10 cellular contexts compared by ENCODE assay signal in the genomic region with DNA sequence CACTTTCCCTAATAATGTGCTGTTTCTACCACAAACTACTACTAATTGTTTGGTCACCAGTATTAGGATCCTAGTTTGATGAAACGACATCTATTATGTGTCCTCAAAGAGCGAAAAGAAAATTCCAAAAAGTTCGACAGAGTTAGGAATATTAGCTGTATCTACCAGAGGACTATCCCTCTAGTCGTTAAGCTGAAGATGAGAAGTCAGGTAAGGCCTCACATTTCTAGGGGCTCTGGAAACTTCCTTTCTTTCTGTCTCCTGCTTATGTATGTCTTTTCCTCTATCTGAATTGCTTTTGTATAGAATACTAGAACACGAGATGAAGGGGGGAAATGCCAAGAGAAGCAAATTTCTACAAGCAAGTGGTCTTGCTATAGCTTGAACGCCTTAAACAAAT. TPM values are rescaled to one million over a fixed set of nuclear protein-coding genes. Genes with fewer than 3 reads are reported as not detected.
DNase-seq lines count a peak whose midpoint lies in the region; ATAC-seq and TF ChIP-seq lines count a peak whose summit lies in the region.
"Had no signal": no experiment of that assay in that cellular context is flagged by ENCODE, and none has a peak within 500 bp of the region (broad histone marks: within the 10 kb centered on the region; RNA-seq: fewer than 3 reads in every experiment).

No MANE protein-coding gene starts in this region.

- intact Hi-C loops in dendritic cell treated with granulocyte-macrophage colony-stimulating factor and Interleukin-4, amounts not matched to agents 40 ng/mL and 50 ng/mL, for 4 days (cut with micrococcal nuclease) = loop anchor here (5.0 to 10.0 kb wide), 2 partner anchors 98 to 311 kb away; partner anchors contain the start of gene PSMD7
- intact Hi-C loops in natural killer cell (cut with micrococcal nuclease) = no loop called here
- intact Hi-C loops in sciatic nerve (cut with DNase I) = no loop called here

- peak overlapping the region; percentile 78 for H3K4me2 ChIP-seq in Loucy (ENCODE audit: low read depth, low read length, poor library complexity, severe bottlenecking)

- peak overlapping the region; percentile 91 for H3K9ac ChIP-seq in Loucy (ENCODE audit: low read depth, low read length, poor library complexity, severe bottlenecking)

- H3K27me3 Mint-ChIP-seq in dendritic cell treated with granulocyte-macrophage colony-stimulating factor and Interleukin-4, amounts not matched to agents 40 ng/mL and 50 ng/mL, for 4 days = peaks cover 14% of the 10 kb centered on the region
- no peaks in the 10 kb centered on the region for H3K27me3 Mint-ChIP-seq in natural killer cell (ENCODE audit: low read depth in 2 of 2)

- H2AFZ ChIP-seq in Loucy (ENCODE audit: low read length) = no peak overlapping the region

- no peaks in the 10 kb centered on the region for H3K9me3 Mint-ChIP-seq in dendritic cell treated with granulocyte-macrophage colony-stimulating factor and Interleukin-4, amounts not matched to agents 40 ng/mL and 50 ng/mL, for 4 days
- no peaks in the 10 kb centered on the region for H3K9me3 Mint-ChIP-seq in natural killer cell

- H3K9me3 ChIP-seq in BE2C (no peaks in the 10 kb centered on the region), Loucy (ENCODE audit: insufficient read depth, low read depth, low read length) (no peaks in the 10 kb centered on the region)

- no peak for ATAC-seq in natural killer cell
- ATAC-seq in sciatic nerve = no peak

- no peak overlapping the region for H3K27ac Mint-ChIP-seq in dendritic cell treated with granulocyte-macrophage colony-stimulating factor and Interleukin-4, amounts not matched to agents 40 ng/mL and 50 ng/mL, for 4 days
- peak overlapping the region; percentile 94 to 95 for H3K27ac Mint-ChIP-seq in natural killer cell

- peaks cover 39% of the 10 kb centered on the region for H4K20me1 ChIP-seq in Loucy (ENCODE audit: insufficient read depth, low read length, poor library complexity, severe bottlenecking)

- H3K36me3 ChIP-seq in BE2C = no peaks in the 10 kb centered on the region
- no peaks in the 10 kb centered on the region for H3K36me3 ChIP-seq in Loucy (ENCODE audit: insufficient read depth, low read length)

- H3K4me1 Mint-ChIP-seq in dendritic cell treated with granulocyte-macrophage colony-stimulating factor and Interleukin-4, amounts not matched to agents 40 ng/mL and 50 ng/mL, for 4 days (ENCODE audit: low read depth) = peaks cover 49% of the 10 kb centered on the region
- peaks cover 52 to 62% of the 10 kb centered on the region in 2 donors for H3K4me1 Mint-ChIP-seq in natural killer cell

- peaks cover 7% of the 10 kb centered on the region for H3K4me1 ChIP-seq in BE2C
- peaks cover 58% of the 10 kb centered on the region for H3K4me1 ChIP-seq in Loucy (ENCODE audit: insufficient read depth, low read length, poor library complexity, severe bottlenecking)

- H3K79me2 ChIP-seq in Loucy (ENCODE audit: insufficient read depth, low read length) = peaks cover 61% of the 10 kb centered on the region

- TF ChIP-seq CTCF in BE2C (IDR thresholded peaks at IDR 0.05; ENCODE audit: low read depth, low read length) = no peak
- no peak for TF ChIP-seq CTCF in Loucy (conservative IDR thresholded peaks at IDR 0.05; ENCODE audit: low read length)
- no peak for TF ChIP-seq CTCF in natural killer cell (IDR thresholded peaks at IDR 0.05)

- DNase-seq in BE2C = no peak
- no peak for DNase-seq in natural killer cell
- no peak for DNase-seq in HPDE6-E6E7 (ENCODE audit: extremely low spot score)
- no peak for DNase-seq in sciatic nerve (ENCODE audit: low spot score)
- no peak for DNase-seq in germinal center (ENCODE audit: low spot score)
- no peak for DNase-seq in pons (ENCODE audit: low spot score)
- DNase-seq: GF-D8, T1000 had no signal

- peaks cover 10% of the 10 kb centered on the region for H3K36me3 Mint-ChIP-seq in dendritic cell treated with granulocyte-macrophage colony-stimulating factor and Interleukin-4, amounts not matched to agents 40 ng/mL and 50 ng/mL, for 4 days (ENCODE audit: low read depth)
- no peaks in the 10 kb centered on the region for H3K36me3 Mint-ChIP-seq in natural killer cell

- H3K27me3 ChIP-seq in BE2C (no peaks in the 10 kb centered on the region), Loucy (ENCODE audit: insufficient read depth, low read length, poor library complexity, severe bottlenecking) (no peaks in the 10 kb centered on the region)

- no peaks in the 10 kb centered on the region for H3K9me2 ChIP-seq in Loucy (replicated peaks; ENCODE audit: low read depth, low read length)

- peak overlapping the region; percentile 100 for H3K4me3 Mint-ChIP-seq in dendritic cell treated with granulocyte-macrophage colony-stimulating factor and Interleukin-4, amounts not matched to agents 40 ng/mL and 50 ng/mL, for 4 days
- H3K4me3 Mint-ChIP-seq in natural killer cell = peak overlapping the region; percentile 95

- peak overlapping the region; percentile 88 for H3K4me3 ChIP-seq in BE2C (ENCODE audit: low read depth, low read length)
- H3K4me3 ChIP-seq in Loucy (ENCODE audit: low read length, poor library complexity, severe bottlenecking) = peak overlapping the region; percentile 90

- no peaks in the 10 kb centered on the region; the same call in 1 of the 2 replicates for H3F3A ChIP-seq in Loucy (ENCODE audit: low read depth)

RNA-seq across cellular contexts. Expression of gene GLG1, which starts 1.6 kb away (rescaled TPM):
- 40.2 TPM for polyA plus RNA-seq in BE2C (2012; ENCODE audit: insufficient read depth, insufficient read length, low read depth)
- total RNA-seq in natural killer cell (100 to 1,000 TPM; 184 to 225 (median 188) TPM), sciatic nerve (145 TPM)
